Comparison of ENCODE assay signal across 1 cellular context in genomic region chr21:41358193-41359166, GRCh38.
TF ChIP-seq lines count a peak whose summit lies in the region.

No MANE protein-coding gene starts in this region.

TF ChIP-seq in IMR-90, 13 proteins besides CTCF, POLR2A, EP300 and RAD21 (continued from another document):
- TF ChIP-seq ELK1 (IDR thresholded peaks at IDR 0.05; ENCODE audit: borderline replicate concordance, low read depth, low read length) (no peak), BHLHE40 (IDR thresholded peaks at IDR 0.05; ENCODE audit: low read depth, low read length) (no peak), USF2 (IDR thresholded peaks at IDR 0.05; ENCODE audit: low read depth, low read length) (no peak), RCOR1 (IDR thresholded peaks at IDR 0.05; ENCODE audit: insufficient replicate concordance, low read length) (no peak), SMC3 (IDR thresholded peaks at IDR 0.05; ENCODE audit: low read depth, low read length) (no peak), FOS (IDR thresholded peaks at IDR 0.05; ENCODE audit: low read depth, low read length) (no peak), CHD1 (IDR thresholded peaks at IDR 0.05; ENCODE audit: low read depth, low read length) (no peak), NFE2L2 (IDR thresholded peaks at IDR 0.05; ENCODE audit: low read depth, low read length) (no peak), RFX5 (IDR thresholded peaks at IDR 0.05; ENCODE audit: low read depth, low read length) (no peak), MAFK (IDR thresholded peaks at IDR 0.05; ENCODE audit: low read depth, low read length) (no peak)
